ENCODE assay signal across 27 cellular contexts in the genomic region with DNA sequence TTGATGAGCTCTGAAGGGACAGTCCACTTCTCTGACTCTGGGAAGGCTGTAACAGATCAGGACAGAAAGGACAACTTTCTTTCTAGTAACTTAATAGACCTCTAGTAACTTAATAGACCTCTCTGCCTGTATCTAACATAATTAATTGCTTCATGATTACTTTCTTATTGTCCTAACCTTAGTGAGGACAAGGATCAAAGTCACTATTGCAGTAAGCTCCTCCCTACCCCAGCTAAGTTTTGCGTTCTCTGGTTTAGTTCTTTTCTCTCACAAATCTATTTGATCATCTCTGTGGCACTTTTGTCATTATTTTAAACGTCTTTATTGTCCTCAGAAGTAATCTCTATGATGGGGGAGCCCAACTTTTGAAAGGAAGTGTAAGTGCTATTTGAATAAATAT.
DNase-seq lines count a peak whose midpoint lies in the region; ATAC-seq, FAIRE-seq and TF ChIP-seq lines count a peak whose summit lies in the region.
"Had no signal": no experiment of that assay in that cellular context is flagged by ENCODE, and none has a peak within 500 bp of the region (broad histone marks: within the 10 kb centered on the region; RNA-seq: fewer than 3 reads in every experiment).

No MANE protein-coding gene starts in this region.

- H3K4me3 ChIP-seq in small intestine (ENCODE audit: low read depth in 1 of 2, low read length in 2 of 2) (no peak overlapping the region), Caco-2 (ENCODE audit: low read depth, low read length) (no peak overlapping the region)
- H3K4me3 ChIP-seq: BLaER1, GM12878 had no signal

- no peaks in the 10 kb centered on the region for H3K4me1 ChIP-seq in small intestine (ENCODE audit: control insufficient read depth in 2 of 2, insufficient read depth in 1 of 2, low read depth in 1 of 2, low read length in 1 of 2)
- 0 out of 2 replicates have a peak, but pooled peaks cover 4% of the 10 kb centered on the region for H3K4me1 ChIP-seq in Caco-2
- H3K4me1 ChIP-seq: BE2C, BLaER1 had no signal

- no peaks in the 10 kb centered on the region for H3K36me3 ChIP-seq in small intestine (ENCODE audit: control insufficient read depth in 2 of 2, insufficient read depth in 2 of 2, low read length in 2 of 2)
- no peaks in the 10 kb centered on the region for H3K36me3 ChIP-seq in Caco-2 (ENCODE audit: control insufficient read depth, insufficient read depth, low read length)
- H3K36me3 ChIP-seq: BE2C, BLaER1 had no signal

- peaks cover 12% of the 10 kb centered on the region for H3K4me1 Mint-ChIP-seq in Caco-2 (ENCODE audit: low read depth, unreplicated experiment)
- H3K4me1 Mint-ChIP-seq: CD14-positive monocyte; CD4-positive, alpha-beta memory T cell; CD4-positive, CD25-positive, alpha-beta regulatory T cell; CD8-positive, alpha-beta memory T cell had no signal

- no peak overlapping the region for H3K4me3 Mint-ChIP-seq in Caco-2 (ENCODE audit: unreplicated experiment)
- H3K4me3 Mint-ChIP-seq: CD14-positive monocyte; CD4-positive, alpha-beta memory T cell; CD4-positive, CD25-positive, alpha-beta regulatory T cell; CD8-positive, alpha-beta memory T cell had no signal

- peak; percentile 65 for DNase-seq in left kidney (ENCODE audit: low read depth, low spot score)
- no peak for DNase-seq in left lobe of liver (ENCODE audit: low spot score)
- peak; percentile 9 for DNase-seq in small intestine
- DNase-seq in D341Med (ENCODE audit: low spot score): no peak
- no peak for DNase-seq in Caco-2
- DNase-seq: 8988T; ACHN; BE2C; C1 segment of cervical spinal cord; Calu3; CD4-positive, alpha-beta memory T cell; CD4-positive, CD25-positive, alpha-beta regulatory T cell; CD8-positive, alpha-beta memory T cell; COR-L47; DMS 273 treated with DMSO at 0.1 percent for 48 hours; DMS153; DMS53; DMS79; DND-41; EL; GDM1 had no signal

- intact Hi-C loops in Caco-2 (cut with micrococcal nuclease; ENCODE audit: unreplicated experiment): no loop called here

- H3K9me3 ChIP-seq in small intestine (ENCODE audit: control insufficient read depth, low read depth) (no peaks in the 10 kb centered on the region), Caco-2 (no peaks in the 10 kb centered on the region)
- H3K9me3 ChIP-seq: BE2C, BLaER1 had no signal

- H3K9me3 Mint-ChIP-seq in Caco-2 (ENCODE audit: unreplicated experiment): no peaks in the 10 kb centered on the region

- no peak overlapping the region for H3K27ac Mint-ChIP-seq in Caco-2 (ENCODE audit: unreplicated experiment)
- H3K27ac Mint-ChIP-seq: CD14-positive monocyte; CD4-positive, alpha-beta memory T cell; CD4-positive, CD25-positive, alpha-beta regulatory T cell; CD8-positive, alpha-beta memory T cell had no signal

- CTCF ChIA-PET in Caco-2 (lab: Charles Lee): no interaction called here

- H3K27ac ChIP-seq in small intestine (ENCODE audit: low read depth in 1 of 2, low read length in 1 of 2): no peak overlapping the region
- H3K27ac ChIP-seq: BLaER1 had no signal

- TF ChIP-seq CTCF in Caco-2 (IDR thresholded peaks at IDR 0.05; ENCODE audit: insufficient read depth in 1 of 2, low read depth in 1 of 2, low read length in 1 of 2, severe bottlenecking in 1 of 2, unreplicated experiment in 1 of 2): no peak

- POLR2A ChIA-PET in Caco-2 (lab: Charles Lee): no interaction called here

- H3K27me3 ChIP-seq in small intestine (ENCODE audit: control insufficient read depth in 2 of 2, insufficient read depth in 2 of 2, low read length in 2 of 2) (no peaks in the 10 kb centered on the region), Caco-2 (replicated peaks; ENCODE audit: control insufficient read depth, insufficient read depth, low read length) (no peaks in the 10 kb centered on the region)
- H3K27me3 ChIP-seq: BE2C, BLaER1 had no signal

- no peaks in the 10 kb centered on the region for H3K27me3 Mint-ChIP-seq in Caco-2 (ENCODE audit: insufficient read depth, unreplicated experiment)

- FAIRE-seq in small intestine (lab: Jason Lieb, UNC): no peak
- FAIRE-seq: A204.1, GM12878, GM12892, GM18507 had no signal

- WGBS in small intestine, 3 donors: 12 to 48% (median 26%) methylated on average over 2 of the region's 2 CpGs

- BruUV-seq in Caco-2 (replicated peaks; lab: Mats Ljungman, UMichigan): no TSS peak

- H3K36me3 Mint-ChIP-seq in Caco-2 (ENCODE audit: insufficient read depth, unreplicated experiment): peaks cover 10% of the 10 kb centered on the region
- H3K36me3 Mint-ChIP-seq: CD14-positive monocyte; CD4-positive, alpha-beta memory T cell; CD4-positive, CD25-positive, alpha-beta regulatory T cell; CD8-positive, alpha-beta memory T cell had no signal

- ATAC-seq in left lobe of liver: peak; percentile 82
- ATAC-seq: GM12878 had no signal

Comparison
In these comparisons a context has a peak if more than half of its experiments do, and no peak if none do; other contexts are left out.
1. DNase-seq: peak in left kidney (single experiment) and small intestine (single experiment); none in left lobe of liver (single experiment), D341Med (single experiment) and Caco-2 (0 of 2).